ENCODE assay signal across 20 cellular contexts in the genomic region with DNA sequence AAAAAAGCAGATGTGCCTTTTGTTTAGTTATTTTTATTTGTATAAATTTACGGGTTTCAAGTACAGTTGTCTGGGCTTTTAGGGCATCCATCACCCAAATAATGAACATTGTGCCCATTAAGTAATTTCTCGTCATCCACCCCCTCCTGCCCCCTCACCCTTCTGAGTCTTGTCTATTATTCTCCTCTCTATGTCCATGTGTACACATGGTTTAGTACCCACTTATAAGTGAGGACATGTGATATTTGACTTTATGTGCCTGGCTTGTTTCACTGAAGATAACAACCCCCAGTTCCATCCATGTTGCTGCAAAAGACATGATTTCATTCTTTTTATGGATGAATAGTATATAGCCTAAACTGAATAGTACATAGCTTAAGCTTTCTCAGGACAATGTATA.
DNase-seq lines count a peak whose midpoint lies in the region; ATAC-seq and TF ChIP-seq lines count a peak whose summit lies in the region.
"Had no signal": no experiment of that assay in that cellular context is flagged by ENCODE, and none has a peak within 500 bp of the region (broad histone marks: within the 10 kb centered on the region; RNA-seq: fewer than 3 reads in every experiment).

No MANE protein-coding gene starts in this region.

- peak; percentile 51 for ATAC-seq in Right ventricle myocardium inferior
- peak; percentile 30 to 43 for ATAC-seq in right cardiac atrium
- no peak for ATAC-seq in GM21423 (IDR thresholded peaks at IDR 0.05; ENCODE audit: unreplicated experiment)
- ATAC-seq in GM21360 (IDR thresholded peaks at IDR 0.05; ENCODE audit: unreplicated experiment): no peak

- H3K27ac ChIP-seq in right atrium auricular region: no peak overlapping the region
- H3K27ac ChIP-seq in MM.1S (ENCODE audit: low read length): peak overlapping the region; percentile 17; the same call in 1 of the 2 replicates
- H3K27ac ChIP-seq in right cardiac atrium (ENCODE audit: low read length): no peak overlapping the region
- H3K27ac ChIP-seq: BLaER1 had no signal

- peak overlapping the region; percentile 30; the same call in 1 of the 2 replicates for H3K4me2 ChIP-seq in MM.1S (ENCODE audit: low read depth, low read length)
- H3K4me2 ChIP-seq: BLaER1 had no signal

- no peak overlapping the region for H2AFZ ChIP-seq in MM.1S (ENCODE audit: low read length)

- H3K4me1 ChIP-seq in right atrium auricular region: peaks cover 0 to 10% of the 10 kb centered on the region in 2 donors
- H3K4me1 ChIP-seq in MM.1S (ENCODE audit: low read length): peaks cover 18% of the 10 kb centered on the region
- no peaks in the 10 kb centered on the region for H3K4me1 ChIP-seq in right cardiac atrium (ENCODE audit: control insufficient read depth, insufficient read depth, low read length)
- H3K4me1 ChIP-seq: BLaER1 had no signal

- H3K4me3 ChIP-seq in right atrium auricular region (no peak overlapping the region), MM.1S (ENCODE audit: low read length) (no peak overlapping the region), right cardiac atrium (ENCODE audit: low read length) (no peak overlapping the region)
- H3K4me3 ChIP-seq: BLaER1 had no signal

- H3K9me3 ChIP-seq in right atrium auricular region (no peaks in the 10 kb centered on the region), MM.1S (replicated peaks; ENCODE audit: insufficient read depth, low read length) (no peaks in the 10 kb centered on the region), right cardiac atrium (ENCODE audit: control insufficient read depth, low read length) (no peaks in the 10 kb centered on the region)
- H3K9me3 ChIP-seq: BLaER1 had no signal

- H3K27me3 ChIP-seq in right atrium auricular region: no peaks in the 10 kb centered on the region
- no peaks in the 10 kb centered on the region for H3K27me3 ChIP-seq in MM.1S (replicated peaks; ENCODE audit: insufficient read depth, low read length)
- no peaks in the 10 kb centered on the region for H3K27me3 ChIP-seq in right cardiac atrium (ENCODE audit: control insufficient read depth, insufficient read depth)
- H3K27me3 ChIP-seq: BLaER1 had no signal

- H3K79me2 ChIP-seq in MM.1S (ENCODE audit: low read length): no peaks in the 10 kb centered on the region

- no peak for TF ChIP-seq CTCF in right atrium auricular region (IDR thresholded peaks at IDR 0.05)
- TF ChIP-seq CTCF in MM.1S (IDR thresholded peaks at IDR 0.05; ENCODE audit: low read length): no peak

- intact Hi-C loops in Right ventricle myocardium inferior (cut with DNase I) (no loop called here), right cardiac atrium (cut with DNase I) (no loop called here)

- 74% methylated on average over 2 of the region's 2 CpGs for WGBS in right cardiac atrium

- H3F3A ChIP-seq in MM.1S (ENCODE audit: insufficient read depth, low read length): peaks cover 11% of the 10 kb centered on the region

- H3K9ac ChIP-seq in MM.1S (ENCODE audit: low read length): no peak overlapping the region
- H3K9ac ChIP-seq: BLaER1 had no signal

- H3K36me3 ChIP-seq in right atrium auricular region (peaks cover 14% of the 10 kb centered on the region), MM.1S (replicated peaks; ENCODE audit: insufficient read depth, low read length) (no peaks in the 10 kb centered on the region)
- H3K36me3 ChIP-seq: BLaER1 had no signal

- no peaks in the 10 kb centered on the region for H3K9me2 ChIP-seq in MM.1S (replicated peaks; ENCODE audit: insufficient read depth, low read length)

- no peak for DNase-seq in Right ventricle myocardium inferior (ENCODE audit: missing footprints)
- DNase-seq in right atrium auricular region (ENCODE audit: low spot score): no peak
- DNase-seq in MM.1S: no peak
- DNase-seq in NCI-H774 (lab: John Stamatoyannopoulos, UW): peak; percentile 49
- DNase-seq in right cardiac atrium: no peak
- DNase-seq: Calu3; CD4-positive, alpha-beta memory T cell; DND-41; H9; NCI-H1417 treated with DMSO at 0.1 percent for 48 hours; NCI-H187 treated with DMSO at 0.1 percent for 48 hours; NCI-H2171 treated with DMSO at 0.1 percent for 48 hours; NCI-H446 treated with DMSO at 0.1 percent for 48 hours; NK-92 treated with Interleukin-12 subunit alpha and Interleukin-12 subunit beta, amount 100 ng/mL, for 24 hours; OCI-M1; T-helper 1 cell; T-helper 9 cell had no signal

- H4K20me1 ChIP-seq in MM.1S (ENCODE audit: insufficient read depth, low read length): no peaks in the 10 kb centered on the region
- H4K20me1 ChIP-seq: BLaER1 had no signal

Comparison
In these comparisons a context has a peak if more than half of its experiments do, and no peak if none do; other contexts are left out.
1. ATAC-seq: peak in Right ventricle myocardium inferior (single experiment) and right cardiac atrium (2 of 2); none in GM21423 (single experiment) and GM21360 (single experiment).